Comparison of ENCODE assay signal across 8 cellular contexts in the genomic region with DNA sequence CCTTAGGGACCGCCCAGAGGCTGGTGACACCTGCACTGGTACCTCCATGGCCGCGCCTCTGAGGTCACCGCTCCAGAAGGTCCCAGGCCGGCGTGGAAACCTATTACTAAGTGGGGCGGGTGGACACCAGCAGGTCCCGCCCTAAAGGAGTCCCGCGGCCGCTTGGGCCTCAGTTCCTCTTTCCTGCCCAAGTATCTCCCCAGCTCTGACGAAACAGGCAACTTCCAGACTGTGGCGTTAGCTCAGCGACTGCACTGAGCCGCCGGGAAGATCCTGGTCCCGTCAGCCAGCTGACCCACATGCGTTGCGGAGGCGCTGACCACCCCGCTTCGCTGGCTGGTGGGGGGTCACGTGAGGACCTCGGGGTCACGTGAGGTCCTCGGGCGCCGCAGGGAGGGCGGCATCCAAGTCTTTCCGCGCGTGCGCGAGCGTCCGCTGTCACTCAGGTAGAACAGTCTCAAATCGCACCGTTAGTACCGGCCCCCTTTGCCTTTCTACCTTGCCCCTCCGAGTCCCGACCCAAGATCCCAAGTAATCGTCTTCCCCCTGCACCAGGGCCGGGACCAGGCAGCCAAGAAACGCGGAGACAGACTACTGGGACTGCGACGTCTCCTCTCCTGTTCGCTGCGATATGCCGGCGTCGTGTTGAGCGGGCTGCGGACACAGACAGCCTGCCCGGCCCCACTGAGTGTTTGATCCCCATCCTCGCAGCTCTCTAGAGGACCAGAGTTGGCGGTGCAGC. TPM values are rescaled to one million over a fixed set of nuclear protein-coding genes. Genes with fewer than 3 reads are reported as not detected.
A peak's percentile ranks its signal among the peaks of the same experiment; 100 is the strongest.
DNase-seq lines count a peak whose midpoint lies in the region; ATAC-seq and TF ChIP-seq lines count a peak whose summit lies in the region.

No MANE protein-coding gene starts in this region.

- H3K27ac ChIP-seq in rectal smooth muscle tissue (ENCODE audit: low read depth, low read length) = peak overlapping the region; percentile 86
- peak overlapping the region; percentile 78 for H3K27ac ChIP-seq in vagina

- TF ChIP-seq CTCF in vagina (IDR thresholded peaks at IDR 0.05) = no peak

- H3K9me3 ChIP-seq in MG63 (no peaks in the 10 kb centered on the region), vagina (no peaks in the 10 kb centered on the region)

- peak overlapping the region; percentile 93 for H3K27ac Mint-ChIP-seq in activated naive CD8-positive, alpha-beta T cell treated with anti-CD3 and anti-CD28 coated beads, Interleukin-2, amount 10 ng/mL, durations not matched to agents 7 days and 5 days

- H3K36me3 ChIP-seq in H7 (replicated peaks; ENCODE audit: control insufficient read depth, insufficient read depth, low read length) = no peaks in the 10 kb centered on the region
- no peaks in the 10 kb centered on the region for H3K36me3 ChIP-seq in MG63
- H3K36me3 ChIP-seq in rectal smooth muscle tissue (ENCODE audit: control insufficient read depth, insufficient read depth, low read length) = no peaks in the 10 kb centered on the region
- H3K36me3 ChIP-seq in vagina = no peaks in the 10 kb centered on the region

- peak overlapping the region; percentile 79 for H3K9ac ChIP-seq in rectal smooth muscle tissue (ENCODE audit: low read length)

- POLR2A ChIA-PET in activated naive CD8-positive, alpha-beta T cell treated with anti-CD3 and anti-CD28 coated beads, Interleukin-2, amount 10 ng/mL, durations not matched to agents 7 days and 5 days (lab: Charles Lee) = interaction anchor here (0.7 to 2.6 kb wide), 12 partner anchors 12 to 942 kb away, joined by 3 to 28 read pairs (median 6); partner anchors contain the start of genes KDM4C and UHRF2

- intact Hi-C loops in left ventricle myocardium superior (cut with micrococcal nuclease) (no loop called here), vagina (cut with DNase I) (no loop called here)

- DNase-seq in ELR (ENCODE audit: low read depth) = peak; percentile 59
- DNase-seq in H7 = peak; percentile 95
- peak; percentile 64 for DNase-seq in MG63
- DNase-seq in SKM-1 (lab: John Stamatoyannopoulos, UW; ENCODE audit: unreplicated experiment) = peak; percentile 59
- DNase-seq in activated naive CD8-positive, alpha-beta T cell treated with anti-CD3 and anti-CD28 coated beads, Interleukin-2, amount 10 ng/mL, durations not matched to agents 7 days and 5 days = peak; percentile 89
- DNase-seq in left ventricle myocardium superior = peak; percentile 94
- peak in 1 of 2 donors; percentile 91 for DNase-seq in vagina (ENCODE audit: extremely low spot score in 2 of 2)

- ATAC-seq in activated naive CD8-positive, alpha-beta T cell treated with anti-CD3 and anti-CD28 coated beads, Interleukin-2, amount 10 ng/mL, durations not matched to agents 7 days and 5 days (ENCODE audit: low read depth) = peak; percentile 92
- ATAC-seq in left ventricle myocardium superior = peak; percentile 98

- peak in 1 of 2 donors; percentile 9 for TF ChIP-seq POLR2A in vagina (IDR thresholded peaks at IDR 0.05)

- H3K27me3 ChIP-seq in H7 (ENCODE audit: control insufficient read depth, insufficient read depth, low read length) (peaks cover 4% of the 10 kb centered on the region; the same call in 1 of the 2 replicates), MG63 (no peaks in the 10 kb centered on the region), rectal smooth muscle tissue (ENCODE audit: control insufficient read depth, insufficient read depth, low read length) (no peaks in the 10 kb centered on the region), vagina (no peaks in the 10 kb centered on the region)

- peaks cover 13% of the 10 kb centered on the region for H3K4me1 Mint-ChIP-seq in activated naive CD8-positive, alpha-beta T cell treated with anti-CD3 and anti-CD28 coated beads, Interleukin-2, amount 10 ng/mL, durations not matched to agents 7 days and 5 days

- peaks cover 4% of the 10 kb centered on the region for H3K9me3 Mint-ChIP-seq in activated naive CD8-positive, alpha-beta T cell treated with anti-CD3 and anti-CD28 coated beads, Interleukin-2, amount 10 ng/mL, durations not matched to agents 7 days and 5 days

- H3K4me1 ChIP-seq in rectal smooth muscle tissue (ENCODE audit: control insufficient read depth, insufficient read depth, low read length) (no peaks in the 10 kb centered on the region), vagina (peaks cover 6% of the 10 kb centered on the region)

- no peaks in the 10 kb centered on the region for H3K27me3 Mint-ChIP-seq in activated naive CD8-positive, alpha-beta T cell treated with anti-CD3 and anti-CD28 coated beads, Interleukin-2, amount 10 ng/mL, durations not matched to agents 7 days and 5 days

- no peaks in the 10 kb centered on the region for H3K36me3 Mint-ChIP-seq in activated naive CD8-positive, alpha-beta T cell treated with anti-CD3 and anti-CD28 coated beads, Interleukin-2, amount 10 ng/mL, durations not matched to agents 7 days and 5 days

- H3K4me3 ChIP-seq in H7 (ENCODE audit: insufficient read depth, low read depth, low read length) = peak overlapping the region; percentile 75
- peak overlapping the region; percentile 49 for H3K4me3 ChIP-seq in MG63
- peak overlapping the region; percentile 90 for H3K4me3 ChIP-seq in rectal smooth muscle tissue (ENCODE audit: low read length)
- H3K4me3 ChIP-seq in vagina = peak overlapping the region; percentile 45 to 68

- peak overlapping the region; percentile 94 for H3K4me3 Mint-ChIP-seq in activated naive CD8-positive, alpha-beta T cell treated with anti-CD3 and anti-CD28 coated beads, Interleukin-2, amount 10 ng/mL, durations not matched to agents 7 days and 5 days

RNA-seq across cellular contexts. Expression of gene KDM4C, which starts 53.7 kb away (rescaled TPM):
- 20.9 and 29.0 TPM in 2 replicates for total RNA-seq in H7 (2014; rRNA removed; shearing (Covaris generic))
- total RNA-seq in MG63 (2014; rRNA removed; shearing (Covaris generic); ENCODE audit: low replicate concordance) = 1.8 and 9.7 TPM in 2 replicates
- total RNA-seq in activated naive CD8-positive, alpha-beta T cell treated with anti-CD3 and anti-CD28 coated beads, Interleukin-2, amount 10 ng/mL, durations not matched to agents 7 days and 5 days = 10 to 100 TPM; 75.2 to 77.1 TPM
- 14.2 TPM for total RNA-seq in left ventricle myocardium superior
- 35.6 TPM for total RNA-seq in vagina

RNA-seq across cellular contexts. Expression of gene GLDC, which starts 58.5 kb away (rescaled TPM):
- 66.8 and 76.7 TPM in 2 replicates for total RNA-seq in H7 (2014; rRNA removed; shearing (Covaris generic))
- total RNA-seq in MG63 (2014; rRNA removed; shearing (Covaris generic); ENCODE audit: low replicate concordance) = 0.82 and 3.2 TPM in 2 replicates
- not detected for total RNA-seq in activated naive CD8-positive, alpha-beta T cell treated with anti-CD3 and anti-CD28 coated beads, Interleukin-2, amount 10 ng/mL, durations not matched to agents 7 days and 5 days
- total RNA-seq in left ventricle myocardium superior (not detected), vagina (0.49 TPM)

Comparison
In these comparisons a context has a peak if more than half of its experiments do, and no peak if none do; other contexts are left out.
1. RNA of gene GLDC, which starts 58.5 kb away (total RNA-seq): 66.8 to 76.7 TPM in H7; 0.82 to 3.2 TPM in MG63, 0.49 TPM in vagina (single experiment), not detected in left ventricle myocardium superior (single experiment) and not detected in activated naive CD8-positive, alpha-beta T cell treated with anti-CD3 and anti-CD28 coated beads, Interleukin-2, amount 10 ng/mL, durations not matched to agents 7 days and 5 days; every median in the first group is over 10 times any median in the second.
2. Peak in every context shown above with its lines, with median percentiles within 50 percentile points of each other: H3K4me3 ChIP-seq.